In genomic region chr20:8918145-8918544, GRCh38 we compare ENCODE assay signal across 27 cellular contexts.
"Had no signal": no experiment of that assay in that cellular context is flagged by ENCODE, and none has a peak within 500 bp of the region (broad histone marks: within the 10 kb centered on the region; RNA-seq: fewer than 3 reads in every experiment).

No MANE protein-coding gene starts in this region.

- H3K9ac ChIP-seq: neural progenitor cell had no signal

- H3K4me1 ChIP-seq: gastroesophageal sphincter, heart right ventricle, prostate gland, right atrium auricular region, stomach, thyroid gland, vagina had no signal

- DNase-seq: dorsolateral prefrontal cortex; effector CD4-positive, alpha-beta T cell; glutamatergic neuron; heart right ventricle; hippocampal formation; midbrain; naive thymus-derived CD4-positive, alpha-beta T cell; stimulated activated CD4-positive, alpha-beta T cell treated with anti-CD3 and anti-CD28 coated beads, Interleukin-12 subunit alpha, Interleukin-12 subunit beta, amount 100 ng/mL, for 4 hours; stimulated activated CD4-positive, alpha-beta T cell treated with anti-CD3 and anti-CD28 coated beads, Interleukin-2, amount 100 ng/mL, for 24 hours; stimulated activated CD4-positive, alpha-beta T cell treated with anti-CD3 and anti-CD28 coated beads, Interleukin-4, amount 100 ng/mL, for 24 hours; stimulated activated naive CD4-positive, alpha-beta T cell treated with Interleukin-2 at 50 U/mL for 16 hours; stomach; thyroid gland; trophoblast cell had no signal

- H2AFZ ChIP-seq: neural progenitor cell had no signal

- H3K4me3 ChIP-seq: dorsolateral prefrontal cortex, gastroesophageal sphincter, heart right ventricle, lung, neural progenitor cell, prostate gland, right atrium auricular region, smooth muscle cell, stomach, thyroid gland, vagina had no signal

- H3K27me3 Mint-ChIP-seq: memory B cell had no signal

- H3K27ac ChIP-seq: dorsolateral prefrontal cortex, gastroesophageal sphincter, heart right ventricle, neural progenitor cell, prostate gland, right atrium auricular region, stomach, thyroid gland, vagina had no signal

- H3K4me2 ChIP-seq: neural progenitor cell, smooth muscle cell had no signal

- H3K4me3 Mint-ChIP-seq: memory B cell; naive thymus-derived CD4-positive, alpha-beta T cell; nephron; neural progenitor cell; stimulated activated effector memory CD8-positive, alpha-beta T cell treated with anti-CD3 and anti-CD28 coated beads, Interleukin-12 subunit alpha, Interleukin-12 subunit beta, amount 100 ng/mL, for 72 hours had no signal

- H3K36me3 ChIP-seq: gastroesophageal sphincter, heart right ventricle, neural progenitor cell, prostate gland, right atrium auricular region, stomach, thyroid gland, vagina had no signal

- FAIRE-seq: keratinocyte had no signal

- H3K9me3 ChIP-seq: gastroesophageal sphincter, prostate gland, right atrium auricular region, thyroid gland, vagina had no signal

- H3K27ac Mint-ChIP-seq: memory B cell; naive thymus-derived CD4-positive, alpha-beta T cell; nephron; neural progenitor cell; stimulated activated effector memory CD8-positive, alpha-beta T cell treated with anti-CD3 and anti-CD28 coated beads, Interleukin-12 subunit alpha, Interleukin-12 subunit beta, amount 100 ng/mL, for 72 hours had no signal

- ATAC-seq: gastroesophageal sphincter; heart right ventricle; left lobe of liver; naive thymus-derived CD4-positive, alpha-beta T cell; sciatic nerve; stimulated activated effector memory CD8-positive, alpha-beta T cell treated with anti-CD3 and anti-CD28 coated beads, Interleukin-12 subunit alpha, Interleukin-12 subunit beta, amount 100 ng/mL, for 72 hours had no signal

- H3K4me1 Mint-ChIP-seq: memory B cell; naive thymus-derived CD4-positive, alpha-beta T cell; nephron; stimulated activated effector memory CD8-positive, alpha-beta T cell treated with anti-CD3 and anti-CD28 coated beads, Interleukin-12 subunit alpha, Interleukin-12 subunit beta, amount 100 ng/mL, for 72 hours had no signal

- H3K27me3 ChIP-seq: gastroesophageal sphincter, heart right ventricle, neural progenitor cell, right atrium auricular region, stomach, thyroid gland, vagina had no signal

- H3K36me3 Mint-ChIP-seq: memory B cell; naive thymus-derived CD4-positive, alpha-beta T cell; neural progenitor cell; stimulated activated effector memory CD8-positive, alpha-beta T cell treated with anti-CD3 and anti-CD28 coated beads, Interleukin-12 subunit alpha, Interleukin-12 subunit beta, amount 100 ng/mL, for 72 hours had no signal
